22 cellular contexts compared by ENCODE assay signal in the genomic region with DNA sequence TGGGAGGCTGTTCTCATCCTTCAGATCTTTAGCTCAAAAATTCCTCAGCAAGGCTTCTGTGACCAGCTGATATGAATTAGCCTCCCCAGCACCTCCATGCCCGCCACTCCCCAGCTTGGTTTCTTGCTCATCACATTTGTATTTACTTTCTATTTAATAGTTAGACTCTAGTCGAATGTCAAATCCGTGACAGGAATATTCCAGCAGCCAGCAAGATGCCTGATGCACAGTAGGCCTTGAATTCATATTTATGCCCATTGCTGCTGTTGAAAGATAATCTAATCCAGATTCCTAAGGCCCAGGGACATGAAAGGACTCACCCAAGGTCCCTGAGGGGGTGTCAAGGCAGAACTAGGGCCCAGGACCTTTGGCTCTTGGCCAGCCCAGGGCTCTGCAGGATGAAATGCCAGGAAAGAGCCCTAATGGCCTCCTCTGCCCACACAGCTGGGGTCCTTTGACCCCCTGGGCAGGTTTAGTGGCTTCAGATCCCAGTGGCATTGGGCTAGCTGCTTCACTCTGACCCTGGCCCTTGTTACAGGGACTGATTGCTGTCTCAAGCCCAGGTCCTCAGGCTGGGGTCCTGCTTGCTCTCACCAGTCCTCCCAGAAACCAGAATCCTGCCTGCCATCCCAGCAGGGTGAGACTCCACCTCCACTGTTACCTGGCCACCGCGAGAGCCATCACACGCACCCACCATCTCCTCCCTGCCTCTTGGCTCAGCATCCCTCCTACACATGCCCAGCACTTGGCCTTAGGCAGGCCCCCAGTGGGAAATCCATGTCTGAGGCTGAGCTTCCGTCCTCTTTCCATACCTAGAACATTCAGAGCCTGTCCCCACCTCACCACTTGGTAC. TPM values are rescaled to one million over a fixed set of nuclear protein-coding genes. Genes with fewer than 3 reads are reported as not detected.
A peak's percentile ranks its signal among the peaks of the same experiment; 100 is the strongest.
DNase-seq lines count a peak whose midpoint lies in the region; ATAC-seq and TF ChIP-seq lines count a peak whose summit lies in the region.
"Had no signal": no experiment of that assay in that cellular context is flagged by ENCODE, and none has a peak within 500 bp of the region (broad histone marks: within the 10 kb centered on the region; RNA-seq: fewer than 3 reads in every experiment).

No MANE protein-coding gene starts in this region.

- no peak for TF ChIP-seq CTCF in activated CD8-positive, alpha-beta T cell treated with anti-CD3 and anti-CD28 coated beads for 36 hours (IDR thresholded peaks at IDR 0.05)
- no peak for TF ChIP-seq CTCF in testis (IDR thresholded peaks at IDR 0.05)

- peaks cover 8% of the 10 kb centered on the region for H3K4me1 Mint-ChIP-seq in activated CD8-positive, alpha-beta T cell treated with anti-CD3 and anti-CD28 coated beads, Interleukin-2, amount 10 ng/mL, durations not matched to agents 7 days and 5 days (ENCODE audit: low read depth)
- H3K4me1 Mint-ChIP-seq in activated CD8-positive, alpha-beta T cell treated with anti-CD3 and anti-CD28 coated beads for 36 hours (ENCODE audit: low read depth), result peaks cover 11% of the 10 kb centered on the region
- H3K4me1 Mint-ChIP-seq: activated CD4-positive, alpha-beta memory T cell treated with anti-CD3 and anti-CD28 coated beads, Interleukin-2, amount 10 ng/mL, durations not matched to agents 7 days and 5 days had no signal

- H3K27me3 ChIP-seq in GM23248 (replicated peaks; ENCODE audit: insufficient read depth), result no peaks in the 10 kb centered on the region
- H3K27me3 ChIP-seq in testis, result no peaks in the 10 kb centered on the region
- H3K27me3 ChIP-seq: tibial nerve had no signal

- no peak overlapping the region for H3K4me2 ChIP-seq in GM23248 (ENCODE audit: unreplicated experiment)
- H3K4me2 ChIP-seq: A549, KMS-11 had no signal

- POLR2A ChIA-PET in activated CD8-positive, alpha-beta T cell treated with anti-CD3 and anti-CD28 coated beads, Interleukin-2, amount 10 ng/mL, durations not matched to agents 7 days and 5 days (lab: Charles Lee), result no interaction called here
- POLR2A ChIA-PET in activated CD8-positive, alpha-beta T cell treated with anti-CD3 and anti-CD28 coated beads for 36 hours (lab: Charles Lee), result no interaction called here

- no peak for TF ChIP-seq POLR2A in testis (IDR thresholded peaks at IDR 0.05)

- no peaks in the 10 kb centered on the region for H3F3A ChIP-seq in GM23248 (ENCODE audit: insufficient read depth)

- no peaks in the 10 kb centered on the region for H4K20me1 ChIP-seq in GM23248 (ENCODE audit: insufficient read depth)

- H3K27ac ChIP-seq in GM23248 (no peak overlapping the region), testis (no peak overlapping the region)
- H3K27ac ChIP-seq: A549, KMS-11, RWPE1, tibial nerve had no signal

- no peak overlapping the region for H3K9ac ChIP-seq in GM23248
- H3K9ac ChIP-seq: KMS-11 had no signal

- H3K4me1 ChIP-seq in GM23248 (ENCODE audit: insufficient read depth) (no peaks in the 10 kb centered on the region), testis (peaks cover 5% of the 10 kb centered on the region)
- H3K4me1 ChIP-seq: A549 had no signal

- H3K4me3 ChIP-seq in GM23248, result no peak overlapping the region
- no peak overlapping the region for H3K4me3 ChIP-seq in testis
- H3K4me3 ChIP-seq: A549, tibial nerve had no signal

- no peak overlapping the region for H3K4me3 Mint-ChIP-seq in activated CD8-positive, alpha-beta T cell treated with anti-CD3 and anti-CD28 coated beads, Interleukin-2, amount 10 ng/mL, durations not matched to agents 7 days and 5 days
- no peak overlapping the region for H3K4me3 Mint-ChIP-seq in activated CD8-positive, alpha-beta T cell treated with anti-CD3 and anti-CD28 coated beads for 36 hours
- H3K4me3 Mint-ChIP-seq: activated CD4-positive, alpha-beta memory T cell treated with anti-CD3 and anti-CD28 coated beads, Interleukin-2, amount 10 ng/mL, durations not matched to agents 7 days and 5 days; WTC11 had no signal

- CTCF ChIA-PET in activated CD8-positive, alpha-beta T cell treated with anti-CD3 and anti-CD28 coated beads, Interleukin-2, amount 10 ng/mL, durations not matched to agents 7 days and 5 days (lab: Charles Lee), result no interaction called here
- CTCF ChIA-PET in activated CD8-positive, alpha-beta T cell treated with anti-CD3 and anti-CD28 coated beads for 36 hours (lab: Charles Lee), result no interaction called here

- H3K9me3 ChIP-seq in GM23248 (ENCODE audit: low read depth) (no peaks in the 10 kb centered on the region), testis (no peaks in the 10 kb centered on the region)
- H3K9me3 ChIP-seq: A549, tibial nerve had no signal

- no peaks in the 10 kb centered on the region for H3K9me2 ChIP-seq in GM23248 (ENCODE audit: insufficient read depth)

- no peaks in the 10 kb centered on the region for H3K36me3 ChIP-seq in GM23248 (ENCODE audit: low read depth)
- H3K36me3 ChIP-seq in testis (ENCODE audit: low read depth, missing control alignments), result no peaks in the 10 kb centered on the region
- H3K36me3 ChIP-seq: tibial nerve had no signal

- ATAC-seq in activated CD8-positive, alpha-beta T cell treated with anti-CD3 and anti-CD28 coated beads, Interleukin-2, amount 10 ng/mL, durations not matched to agents 7 days and 5 days, result no peak
- ATAC-seq in activated CD8-positive, alpha-beta T cell treated with anti-CD3 and anti-CD28 coated beads for 36 hours, result no peak
- ATAC-seq: A549, WTC11 had no signal

- H3K9me3 Mint-ChIP-seq in activated CD8-positive, alpha-beta T cell treated with anti-CD3 and anti-CD28 coated beads, Interleukin-2, amount 10 ng/mL, durations not matched to agents 7 days and 5 days (ENCODE audit: insufficient read depth), result no peaks in the 10 kb centered on the region
- H3K9me3 Mint-ChIP-seq in activated CD8-positive, alpha-beta T cell treated with anti-CD3 and anti-CD28 coated beads for 36 hours, result no peaks in the 10 kb centered on the region
- H3K9me3 Mint-ChIP-seq: activated CD4-positive, alpha-beta memory T cell treated with anti-CD3 and anti-CD28 coated beads, Interleukin-2, amount 10 ng/mL, durations not matched to agents 7 days and 5 days; WTC11 had no signal

- DNase-seq in activated CD8-positive, alpha-beta T cell treated with anti-CD3 and anti-CD28 coated beads, Interleukin-2, amount 10 ng/mL, durations not matched to agents 7 days and 5 days, result peak; percentile 18
- no peak for DNase-seq in activated CD8-positive, alpha-beta T cell treated with anti-CD3 and anti-CD28 coated beads for 36 hours
- peak; percentile 26 for DNase-seq in GM23248
- DNase-seq in iPS-NIHi7 (ENCODE audit: extremely low spot score), result peak; percentile 10
- DNase-seq in testis, result peak; percentile 10
- no peak for DNase-seq in hepatic stellate cell (ENCODE audit: low spot score)
- no peak for DNase-seq in GM19240 (ENCODE audit: insufficient read length, low spot score)
- no peak for DNase-seq in T-helper 2 cell
- DNase-seq: activated CD4-positive, alpha-beta memory T cell treated with anti-CD3 and anti-CD28 coated beads, Interleukin-2, amount 10 ng/mL, durations not matched to agents 7 days and 5 days; activated naive CD4-positive, alpha-beta T cell treated with anti-CD3 and anti-CD28 coated beads, Interleukin-2, amount 50 U/mL, for 16 hours; caudate nucleus; NCI-H2171; NCI-H526 treated with DMSO at 0.1 percent for 48 hours; stimulated activated CD4-positive, alpha-beta T cell treated with anti-CD3 and anti-CD28 coated beads, Interleukin-2, amount 100 ng/mL, for 48 hours; stimulated activated naive CD4-positive, alpha-beta T cell; T-helper 9 cell had no signal

- in situ Hi-C loops in GM23248 (cut with MboI), result no loop called here

- intact Hi-C loops in activated CD8-positive, alpha-beta T cell treated with anti-CD3 and anti-CD28 coated beads for 36 hours (cut with micrococcal nuclease), result no loop called here
- intact Hi-C loops in testis (cut with DNase I; ENCODE audit: low total_unique reads), result no loop called here

- H3K36me3 Mint-ChIP-seq in activated CD8-positive, alpha-beta T cell treated with anti-CD3 and anti-CD28 coated beads, Interleukin-2, amount 10 ng/mL, durations not matched to agents 7 days and 5 days (ENCODE audit: low read depth), result no peaks in the 10 kb centered on the region
- no peaks in the 10 kb centered on the region for H3K36me3 Mint-ChIP-seq in activated CD8-positive, alpha-beta T cell treated with anti-CD3 and anti-CD28 coated beads for 36 hours (ENCODE audit: low read depth)
- H3K36me3 Mint-ChIP-seq: WTC11 had no signal

- H2AFZ ChIP-seq in GM23248, result no peak overlapping the region

- H3K27ac Mint-ChIP-seq in activated CD8-positive, alpha-beta T cell treated with anti-CD3 and anti-CD28 coated beads, Interleukin-2, amount 10 ng/mL, durations not matched to agents 7 days and 5 days, result no peak overlapping the region
- H3K27ac Mint-ChIP-seq in activated CD8-positive, alpha-beta T cell treated with anti-CD3 and anti-CD28 coated beads for 36 hours, result no peak overlapping the region
- H3K27ac Mint-ChIP-seq: activated CD4-positive, alpha-beta memory T cell treated with anti-CD3 and anti-CD28 coated beads, Interleukin-2, amount 10 ng/mL, durations not matched to agents 7 days and 5 days; WTC11 had no signal

- WGBS in GM23248 (ENCODE audit: low coverage in 1 of 2, low lambda C conversion rate in 2 of 2, missing lambda C conversion rate in 2 of 2), 2 experiments, result 72 to 77% methylated on average over 7 of the region's 7 CpGs
- 88 to 89% methylated on average over 7 of the region's 7 CpGs for WGBS in testis, 2 donors

- H3K79me2 ChIP-seq in GM23248 (ENCODE audit: insufficient read depth), result no peaks in the 10 kb centered on the region

- H3K27me3 Mint-ChIP-seq in activated CD8-positive, alpha-beta T cell treated with anti-CD3 and anti-CD28 coated beads, Interleukin-2, amount 10 ng/mL, durations not matched to agents 7 days and 5 days (ENCODE audit: low read depth), result peaks cover 18% of the 10 kb centered on the region
- H3K27me3 Mint-ChIP-seq in activated CD8-positive, alpha-beta T cell treated with anti-CD3 and anti-CD28 coated beads for 36 hours, result peaks cover 16% of the 10 kb centered on the region

RNA-seq across cellular contexts. Expression of gene CSF1R, which starts 7.3 kb away (rescaled TPM):
- total RNA-seq in activated CD8-positive, alpha-beta T cell treated with anti-CD3 and anti-CD28 coated beads, Interleukin-2, amount 10 ng/mL, durations not matched to agents 7 days and 5 days, result not detected
- total RNA-seq in activated CD8-positive, alpha-beta T cell treated with anti-CD3 and anti-CD28 coated beads for 36 hours, result not detected
- 0.63 TPM in 1 of 2 replicates, not detected in the other for total RNA-seq in GM23248 (2014; rRNA removed; shearing (Covaris generic))
- polyA plus RNA-seq in GM23248 (2016; fragmentation: Nextera tagmentation; extraction: Ambion mirVana) (0.48 and 0.56 TPM in 2 replicates), testis (ENCODE audit: insufficient read depth, low read depth, low replicate concordance) (25.4 TPM)
- 10 to 100 TPM in 1 of 2 donors, 1 to 10 TPM in 1; 4.3 to 15.7 TPM for total RNA-seq in testis
- polyA plus RNA-seq: neural cell had no signal

Comparison
In these comparisons a context has a peak if more than half of its experiments do, and no peak if none do; other contexts are left out.
1. DNase-seq: peak in activated CD8-positive, alpha-beta T cell treated with anti-CD3 and anti-CD28 coated beads, Interleukin-2, amount 10 ng/mL, durations not matched to agents 7 days and 5 days (single experiment), GM23248 (single experiment), iPS-NIHi7 (single experiment) and testis (single experiment); none in activated CD8-positive, alpha-beta T cell treated with anti-CD3 and anti-CD28 coated beads for 36 hours (single experiment), hepatic stellate cell (single experiment), GM19240 (single experiment) and T-helper 2 cell (0 of 5).